In genomic region chr9:130191068-130191748, GRCh38 we compare ENCODE assay signal across 1 cellular context.
A peak's percentile ranks its signal among the peaks of the same experiment; 100 is the strongest.
TF ChIP-seq lines count a peak whose summit lies in the region.

No MANE protein-coding gene starts in this region.

TF ChIP-seq in HEK293, 187 proteins besides CTCF, POLR2A, EP300 and RAD21:
- TF ChIP-seq ZNF548 (tag by site-specific recombination; IDR thresholded peaks at IDR 0.05) (no peak), ZNF623 (tag by site-specific recombination; IDR thresholded peaks at IDR 0.05) (peak; percentile 33; the same call in 1 of the 2 replicates), ZNF580 (tag by site-specific recombination; IDR thresholded peaks at IDR 0.05) (no peak), BCL11B (tag by site-specific recombination; IDR thresholded peaks at IDR 0.05; ENCODE audit: low read depth) (no peak), ZNF354C (tag by site-specific recombination; IDR thresholded peaks at IDR 0.05; ENCODE audit: borderline replicate concordance, low read depth) (no peak)
